1 cellular context compared by ENCODE assay signal in the genomic region with DNA sequence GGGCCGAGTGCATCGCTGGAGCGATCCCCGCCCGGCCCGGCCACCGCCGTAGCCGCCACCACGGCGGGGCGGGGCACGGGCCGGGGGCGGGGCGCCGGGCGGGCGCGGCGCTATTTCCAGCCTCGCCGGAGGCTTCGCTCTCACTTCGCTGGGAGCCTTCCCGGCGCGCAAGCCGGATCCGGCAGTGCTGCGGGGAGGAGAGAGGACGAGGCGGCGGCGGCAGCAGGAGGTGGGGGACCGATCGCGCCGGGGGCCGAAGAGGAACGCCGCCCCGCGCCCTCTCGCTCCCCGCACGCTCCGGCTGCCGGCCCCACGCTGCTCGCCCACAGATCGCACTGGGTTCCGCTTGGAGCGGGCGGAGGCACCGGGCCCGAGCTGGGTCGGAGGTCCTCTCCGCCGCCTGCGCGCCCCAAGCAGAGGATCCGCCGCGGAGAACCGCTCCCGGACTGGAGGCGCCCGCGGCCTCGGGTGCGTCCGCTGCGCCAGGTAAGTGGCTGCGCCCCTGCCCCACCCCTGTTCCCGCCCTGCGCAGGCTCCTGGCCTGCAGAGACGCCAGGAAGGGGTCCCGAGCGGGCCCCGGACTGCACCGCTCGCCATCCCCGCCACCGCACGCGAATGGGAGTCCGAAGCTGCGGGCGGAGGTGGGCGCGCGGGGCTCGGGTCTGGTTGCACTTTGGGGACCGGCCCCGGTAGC.
TF ChIP-seq lines count a peak whose summit lies in the region.

A gene with protein sequence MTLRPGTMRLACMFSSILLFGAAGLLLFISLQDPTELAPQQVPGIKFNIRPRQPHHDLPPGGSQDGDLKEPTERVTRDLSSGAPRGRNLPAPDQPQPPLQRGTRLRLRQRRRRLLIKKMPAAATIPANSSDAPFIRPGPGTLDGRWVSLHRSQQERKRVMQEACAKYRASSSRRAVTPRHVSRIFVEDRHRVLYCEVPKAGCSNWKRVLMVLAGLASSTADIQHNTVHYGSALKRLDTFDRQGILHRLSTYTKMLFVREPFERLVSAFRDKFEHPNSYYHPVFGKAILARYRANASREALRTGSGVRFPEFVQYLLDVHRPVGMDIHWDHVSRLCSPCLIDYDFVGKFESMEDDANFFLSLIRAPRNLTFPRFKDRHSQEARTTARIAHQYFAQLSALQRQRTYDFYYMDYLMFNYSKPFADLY (plus strand): TSS at position 143 of the 694 bp plus-strand sequence. CDS start 67,309 bp downstream, outside the sequence.

TF ChIP-seq in HEK293, 187 proteins besides CTCF, POLR2A, EP300 and RAD21 (continued from another document and continues in another):
- TF ChIP-seq REPIN1 (tag by site-specific recombination; IDR thresholded peaks at IDR 0.05; ENCODE audit: low read depth) (peak; percentile 75; the same call in 1 of the 2 replicates), KLF10 (tag by site-specific recombination; IDR thresholded peaks at IDR 0.05) (peak; percentile 69; the same call in 1 of the 2 replicates), ZNF248 (tag by site-specific recombination; IDR thresholded peaks at IDR 0.05) (no peak), GLIS1 (tag by site-specific recombination; IDR thresholded peaks at IDR 0.05) (peak; percentile 90), ZNF335 (tag by site-specific recombination; conservative IDR thresholded peaks at IDR 0.05) (0 out of 2 replicates have a peak, but pooled peaks have one; percentile 90), ZNF23 (tag by site-specific recombination; IDR thresholded peaks at IDR 0.05; ENCODE audit: borderline replicate concordance) (no peak; the same call in 1 of the 2 replicates), EGR2 (tag by site-specific recombination; IDR thresholded peaks at IDR 0.05; ENCODE audit: low read depth) (peak; percentile 34; the same call in 1 of the 2 replicates), GLIS2 (tag by site-specific recombination; IDR thresholded peaks at IDR 0.05) (peak; percentile 97), SP7 (tag by site-specific recombination; IDR thresholded peaks at IDR 0.05) (peak; percentile 70), ZFP69B (tag by site-specific recombination; IDR thresholded peaks at IDR 0.05) (peak; percentile 74), KLF16 (tag by site-specific recombination; IDR thresholded peaks at IDR 0.05) (peak; percentile 65; the same call in 1 of the 2 replicates), KLF1 (tag by site-specific recombination; IDR thresholded peaks at IDR 0.05) (peak; percentile 97), ZBTB20 (tag by site-specific recombination; IDR thresholded peaks at IDR 0.05) (peak; percentile 86; the same call in 1 of the 2 replicates), ZEB2 (tag by site-specific recombination; IDR thresholded peaks at IDR 0.05) (0 out of 2 replicates have a peak, but pooled peaks have one; percentile 63), ZNF600 (tag by site-specific recombination; IDR thresholded peaks at IDR 0.05) (peak; percentile 90), ZNF433 (tag by site-specific recombination; IDR thresholded peaks at IDR 0.05; ENCODE audit: low read depth) (peak; percentile 1; the same call in 1 of the 2 replicates), ZNF777 (tag by site-specific recombination; IDR thresholded peaks at IDR 0.05; ENCODE audit: borderline replicate concordance) (peak; percentile 80), ZNF624 (tag by site-specific recombination; IDR thresholded peaks at IDR 0.05) (0 out of 2 replicates have a peak, but pooled peaks have one; percentile 20), ZBTB6 (tag by site-specific recombination; IDR thresholded peaks at IDR 0.05) (0 out of 2 replicates have a peak, but pooled peaks have one; percentile 16), ZBTB7A (tag by site-specific recombination; IDR thresholded peaks at IDR 0.05; ENCODE audit: low read depth) (peak; percentile 58), ZNF768 (tag by site-specific recombination; IDR thresholded peaks at IDR 0.05) (no peak), ZSCAN5A (tag by site-specific recombination; IDR thresholded peaks at IDR 0.05) (peak; percentile 43), ZNF391 (tag by site-specific recombination; IDR thresholded peaks at IDR 0.05; ENCODE audit: borderline replicate concordance, low read depth) (peak; percentile 95), ZNF311 (tag by site-specific recombination; IDR thresholded peaks at IDR 0.05; ENCODE audit: borderline replicate concordance) (0 out of 2 replicates have a peak, but pooled peaks have one; percentile 46), ZSCAN16 (tag by site-specific recombination; IDR thresholded peaks at IDR 0.05) (peak; percentile 50; the same call in 1 of the 2 replicates), ZNF660 (tag by site-specific recombination; IDR thresholded peaks at IDR 0.05) (peak; percentile 94), ZNF292 (tag by site-specific recombination; IDR thresholded peaks at IDR 0.05; ENCODE audit: borderline replicate concordance, low read depth) (no peak), SALL2 (tag by site-specific recombination; IDR thresholded peaks at IDR 0.05; ENCODE audit: borderline replicate concordance) (peak; percentile 70; the same call in 1 of the 2 replicates), ZNF843 (tag by site-specific recombination; IDR thresholded peaks at IDR 0.05) (peak; percentile 23; the same call in 1 of the 2 replicates), ZNF10 (tag by site-specific recombination; IDR thresholded peaks at IDR 0.05) (peak; percentile 39; the same call in 1 of the 2 replicates), ZBTB26 (tag by site-specific recombination; optimal IDR thresholded peaks at IDR 0.05) (peak; percentile 95), ELK4 (IDR thresholded peaks at IDR 0.05; ENCODE audit: borderline replicate concordance, low read depth, low read length) (no peak), ZNF169 (tag by site-specific recombination; IDR thresholded peaks at IDR 0.05) (peak; percentile 87), ZBTB21 (tag by site-specific recombination; IDR thresholded peaks at IDR 0.05) (no peak), ZBTB8A (tag by site-specific recombination; IDR thresholded peaks at IDR 0.05) (peak; percentile 89), ZNF423 (tag by site-specific recombination; IDR thresholded peaks at IDR 0.05) (no peak), ZFHX2 (tag by site-specific recombination; conservative IDR thresholded peaks at IDR 0.05) (peak; percentile 93)
- TF ChIP-seq, protein P1, sequence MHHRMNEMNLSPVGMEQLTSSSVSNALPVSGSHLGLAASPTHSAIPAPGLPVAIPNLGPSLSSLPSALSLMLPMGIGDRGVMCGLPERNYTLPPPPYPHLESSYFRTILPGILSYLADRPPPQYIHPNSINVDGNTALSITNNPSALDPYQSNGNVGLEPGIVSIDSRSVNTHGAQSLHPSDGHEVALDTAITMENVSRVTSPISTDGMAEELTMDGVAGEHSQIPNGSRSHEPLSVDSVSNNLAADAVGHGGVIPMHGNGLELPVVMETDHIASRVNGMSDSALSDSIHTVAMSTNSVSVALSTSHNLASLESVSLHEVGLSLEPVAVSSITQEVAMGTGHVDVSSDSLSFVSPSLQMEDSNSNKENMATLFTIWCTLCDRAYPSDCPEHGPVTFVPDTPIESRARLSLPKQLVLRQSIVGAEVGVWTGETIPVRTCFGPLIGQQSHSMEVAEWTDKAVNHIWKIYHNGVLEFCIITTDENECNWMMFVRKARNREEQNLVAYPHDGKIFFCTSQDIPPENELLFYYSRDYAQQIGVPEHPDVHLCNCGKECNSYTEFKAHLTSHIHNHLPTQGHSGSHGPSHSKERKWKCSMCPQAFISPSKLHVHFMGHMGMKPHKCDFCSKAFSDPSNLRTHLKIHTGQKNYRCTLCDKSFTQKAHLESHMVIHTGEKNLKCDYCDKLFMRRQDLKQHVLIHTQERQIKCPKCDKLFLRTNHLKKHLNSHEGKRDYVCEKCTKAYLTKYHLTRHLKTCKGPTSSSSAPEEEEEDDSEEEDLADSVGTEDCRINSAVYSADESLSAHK (tag by site-specific recombination; IDR thresholded peaks at IDR 0.05) = peak; percentile 41; the same call in 1 of the 2 replicates
- TF ChIP-seq, protein P2, sequence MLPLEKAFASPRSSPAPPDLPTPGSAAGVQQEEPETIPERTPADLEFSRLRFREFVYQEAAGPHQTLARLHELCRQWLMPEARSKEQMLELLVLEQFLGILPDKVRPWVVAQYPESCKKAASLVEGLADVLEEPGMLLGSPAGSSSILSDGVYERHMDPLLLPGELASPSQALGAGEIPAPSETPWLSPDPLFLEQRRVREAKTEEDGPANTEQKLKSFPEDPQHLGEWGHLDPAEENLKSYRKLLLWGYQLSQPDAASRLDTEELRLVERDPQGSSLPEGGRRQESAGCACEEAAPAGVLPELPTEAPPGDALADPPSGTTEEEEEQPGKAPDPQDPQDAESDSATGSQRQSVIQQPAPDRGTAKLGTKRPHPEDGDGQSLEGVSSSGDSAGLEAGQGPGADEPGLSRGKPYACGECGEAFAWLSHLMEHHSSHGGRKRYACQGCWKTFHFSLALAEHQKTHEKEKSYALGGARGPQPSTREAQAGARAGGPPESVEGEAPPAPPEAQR (tag by site-specific recombination; IDR thresholded peaks at IDR 0.05) = peak; percentile 79; the same call in 1 of the 2 replicates
- TF ChIP-seq, protein P3, sequence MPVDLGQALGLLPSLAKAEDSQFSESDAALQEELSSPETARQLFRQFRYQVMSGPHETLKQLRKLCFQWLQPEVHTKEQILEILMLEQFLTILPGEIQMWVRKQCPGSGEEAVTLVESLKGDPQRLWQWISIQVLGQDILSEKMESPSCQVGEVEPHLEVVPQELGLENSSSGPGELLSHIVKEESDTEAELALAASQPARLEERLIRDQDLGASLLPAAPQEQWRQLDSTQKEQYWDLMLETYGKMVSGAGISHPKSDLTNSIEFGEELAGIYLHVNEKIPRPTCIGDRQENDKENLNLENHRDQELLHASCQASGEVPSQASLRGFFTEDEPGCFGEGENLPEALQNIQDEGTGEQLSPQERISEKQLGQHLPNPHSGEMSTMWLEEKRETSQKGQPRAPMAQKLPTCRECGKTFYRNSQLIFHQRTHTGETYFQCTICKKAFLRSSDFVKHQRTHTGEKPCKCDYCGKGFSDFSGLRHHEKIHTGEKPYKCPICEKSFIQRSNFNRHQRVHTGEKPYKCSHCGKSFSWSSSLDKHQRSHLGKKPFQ (tag by site-specific recombination; IDR thresholded peaks at IDR 0.05) = 0 out of 2 replicates have a peak, but pooled peaks have one; percentile 36
- TF ChIP-seq, protein P4, sequence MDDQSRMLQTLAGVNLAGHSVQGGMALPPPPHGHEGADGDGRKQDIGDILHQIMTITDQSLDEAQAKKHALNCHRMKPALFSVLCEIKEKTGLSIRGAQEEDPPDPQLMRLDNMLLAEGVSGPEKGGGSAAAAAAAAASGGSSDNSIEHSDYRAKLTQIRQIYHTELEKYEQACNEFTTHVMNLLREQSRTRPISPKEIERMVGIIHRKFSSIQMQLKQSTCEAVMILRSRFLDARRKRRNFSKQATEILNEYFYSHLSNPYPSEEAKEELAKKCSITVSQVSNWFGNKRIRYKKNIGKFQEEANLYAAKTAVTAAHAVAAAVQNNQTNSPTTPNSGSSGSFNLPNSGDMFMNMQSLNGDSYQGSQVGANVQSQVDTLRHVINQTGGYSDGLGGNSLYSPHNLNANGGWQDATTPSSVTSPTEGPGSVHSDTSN (CRISPR knock-in tag; IDR thresholded peaks at IDR 0.05) = peak; percentile 72
- TF ChIP-seq, protein P5, sequence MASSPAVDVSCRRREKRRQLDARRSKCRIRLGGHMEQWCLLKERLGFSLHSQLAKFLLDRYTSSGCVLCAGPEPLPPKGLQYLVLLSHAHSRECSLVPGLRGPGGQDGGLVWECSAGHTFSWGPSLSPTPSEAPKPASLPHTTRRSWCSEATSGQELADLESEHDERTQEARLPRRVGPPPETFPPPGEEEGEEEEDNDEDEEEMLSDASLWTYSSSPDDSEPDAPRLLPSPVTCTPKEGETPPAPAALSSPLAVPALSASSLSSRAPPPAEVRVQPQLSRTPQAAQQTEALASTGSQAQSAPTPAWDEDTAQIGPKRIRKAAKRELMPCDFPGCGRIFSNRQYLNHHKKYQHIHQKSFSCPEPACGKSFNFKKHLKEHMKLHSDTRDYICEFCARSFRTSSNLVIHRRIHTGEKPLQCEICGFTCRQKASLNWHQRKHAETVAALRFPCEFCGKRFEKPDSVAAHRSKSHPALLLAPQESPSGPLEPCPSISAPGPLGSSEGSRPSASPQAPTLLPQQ (tag by site-specific recombination; IDR thresholded peaks at IDR 0.05) = peak; percentile 92
